Comparison of ENCODE assay signal across 26 cellular contexts in genomic region chr1:6134206-6134605, GRCh38. TPM values are rescaled to one million over a fixed set of nuclear protein-coding genes. Genes with fewer than 3 reads are reported as not detected.
"Had no signal": no experiment of that assay in that cellular context is flagged by ENCODE, and none has a peak within 500 bp of the region (broad histone marks: within the 10 kb centered on the region; RNA-seq: fewer than 3 reads in every experiment).

No MANE protein-coding gene starts in this region.

- H3K27ac ChIP-seq: ascending aorta, body of pancreas, SJCRH30, VCaP had no signal

- H3K27me3 ChIP-seq: ascending aorta, body of pancreas, MG63 had no signal

- H3K4me1 ChIP-seq: ascending aorta, body of pancreas, SJCRH30 had no signal

- H3K9me3 ChIP-seq: ascending aorta, body of pancreas had no signal

- ATAC-seq: activated CD8-positive, alpha-beta T cell treated with anti-CD3 and anti-CD28 coated beads, Interleukin-2, amount 10 ng/mL, durations not matched to agents 7 days and 5 days; body of pancreas had no signal

- H3K27me3 Mint-ChIP-seq: activated naive CD4-positive, alpha-beta T cell treated with anti-CD3 and anti-CD28 coated beads, Interleukin-2, amount 50 U/mL, for 24 hours had no signal

- H3K4me3 ChIP-seq: ascending aorta, body of pancreas, MG63, SJCRH30 had no signal

- H3K4me1 Mint-ChIP-seq: activated naive CD4-positive, alpha-beta T cell treated with anti-CD3 and anti-CD28 coated beads, Interleukin-2, amount 50 U/mL, for 24 hours had no signal

- H3K27ac Mint-ChIP-seq: activated CD8-positive, alpha-beta T cell treated with anti-CD3 and anti-CD28 coated beads, Interleukin-2, amount 10 ng/mL, durations not matched to agents 7 days and 5 days; activated naive CD4-positive, alpha-beta T cell treated with anti-CD3 and anti-CD28 coated beads, Interleukin-2, amount 50 U/mL, for 24 hours had no signal

- H3K4me3 Mint-ChIP-seq: activated CD8-positive, alpha-beta T cell treated with anti-CD3 and anti-CD28 coated beads, Interleukin-2, amount 10 ng/mL, durations not matched to agents 7 days and 5 days; activated naive CD4-positive, alpha-beta T cell treated with anti-CD3 and anti-CD28 coated beads, Interleukin-2, amount 50 U/mL, for 24 hours had no signal

- DNase-seq: activated CD4-positive, alpha-beta T cell treated with anti-CD3 and anti-CD28 coated beads for 4 hours; activated CD4-positive, alpha-beta T cell treated with anti-CD3 and anti-CD28 coated beads, Interleukin-2, amount 50 U/mL, for 4 hours; activated CD8-positive, alpha-beta memory T cell treated with anti-CD3 and anti-CD28 coated beads, Interleukin-2, amount 50 U/mL, for 48 hours; activated CD8-positive, alpha-beta T cell treated with anti-CD3 and anti-CD28 coated beads, Interleukin-2, amount 10 ng/mL, durations not matched to agents 7 days and 5 days; activated effector memory CD4-positive, alpha-beta T cell treated with Interleukin-2 at 50 U/mL for 16 hours; activated naive CD4-positive, alpha-beta T cell; activated T-cell treated with anti-CD3 and anti-CD28 coated beads, Interleukin-2, amount 50 U/mL, for 1 hour; body of pancreas; MG63; MV-4-11; NCI-H1092 treated with DMSO at 0.1 percent for 48 hours; NCI-H1417 treated with DMSO at 0.1 percent for 48 hours; NCI-H1694; NCI-H2029; NCI-H2107; NCI-H2171 treated with DMSO at 0.1 percent for 48 hours; NCI-H226; NCI-H526 treated with DMSO at 0.1 percent for 48 hours; NCI-H82; SJCRH30; SK-N-SH; T-helper 1 cell had no signal

- H3K36me3 ChIP-seq: ascending aorta, MG63, SJCRH30 had no signal

RNA-seq across cellular contexts. Expression of gene CHD5, which starts 45.9 kb away (rescaled TPM):
- total RNA-seq: RPMI7951 had no signal
